In genomic region chr15:31571676-31572075, GRCh38 we compare ENCODE assay signal across 15 cellular contexts.
DNase-seq lines count a peak whose midpoint lies in the region; ATAC-seq, FAIRE-seq and TF ChIP-seq lines count a peak whose summit lies in the region.
"Had no signal": no experiment of that assay in that cellular context is flagged by ENCODE, and none has a peak within 500 bp of the region (broad histone marks: within the 10 kb centered on the region; RNA-seq: fewer than 3 reads in every experiment).

No MANE protein-coding gene starts in this region.

- DNase-seq in right atrium auricular region (ENCODE audit: low spot score): peak; percentile 2
- DNase-seq in cardiac septum (ENCODE audit: low spot score): no peak
- peak; percentile 15 for DNase-seq in NAMALWA (ENCODE audit: low spot score)
- DNase-seq in bronchial epithelial cell (ENCODE audit: low read depth): no peak
- no peak for DNase-seq in NCI-H226
- DNase-seq in stimulated activated CD4-positive, alpha-beta T cell treated with anti-CD3 and anti-CD28 coated beads, Interleukin-1b, Interleukin-23, amount 100 ng/mL, for 48 hours: no peak
- DNase-seq in activated effector memory CD4-positive, alpha-beta T cell treated with anti-CD3 and anti-CD28 coated beads, Interleukin-2, amount 50 U/mL, for 16 hours: no peak
- DNase-seq: activated CD4-positive, alpha-beta T cell treated with anti-CD3 and anti-CD28 coated beads, Interleukin-2, amount 50 U/mL, for 4 hours; activated gamma-delta T cell; Calu3; islet precursor cell; naive B cell; right lobe of liver; SW 1271 had no signal

- no peak overlapping the region for H3K27ac ChIP-seq in right atrium auricular region
- H3K27ac ChIP-seq: right lobe of liver had no signal

- ATAC-seq in HG03571 (IDR thresholded peaks at IDR 0.05; ENCODE audit: unreplicated experiment): no peak
- ATAC-seq: right lobe of liver had no signal

- H3K36me3 ChIP-seq in right atrium auricular region (peaks cover 12% of the 10 kb centered on the region), bronchial epithelial cell (ENCODE audit: control insufficient read depth, insufficient read depth, low read length) (no peaks in the 10 kb centered on the region)
- H3K36me3 ChIP-seq: right lobe of liver had no signal

- H3K4me3 ChIP-seq in right atrium auricular region: no peak overlapping the region
- no peak overlapping the region for H3K4me3 ChIP-seq in bronchial epithelial cell (ENCODE audit: low read depth, low read length)
- H3K4me3 ChIP-seq: right lobe of liver had no signal

- no peak for FAIRE-seq in bronchial epithelial cell (lab: Jason Lieb, UNC)

- intact Hi-C loops in cardiac septum (cut with DNase I): no loop called here

- H3K27me3 ChIP-seq in right atrium auricular region: no peaks in the 10 kb centered on the region
- no peaks in the 10 kb centered on the region for H3K27me3 ChIP-seq in bronchial epithelial cell (ENCODE audit: control insufficient read depth, insufficient read depth, low read length)
- H3K27me3 ChIP-seq: right lobe of liver had no signal

- no peaks in the 10 kb centered on the region for H3K4me1 ChIP-seq in right atrium auricular region
- H3K4me1 ChIP-seq: right lobe of liver had no signal

- no peak for TF ChIP-seq CTCF in right atrium auricular region (IDR thresholded peaks at IDR 0.05)
- TF ChIP-seq CTCF in bronchial epithelial cell (IDR thresholded peaks at IDR 0.05; ENCODE audit: insufficient read depth, low read length, severe bottlenecking): peak; percentile 32

- H3K9me3 ChIP-seq in right atrium auricular region: no peaks in the 10 kb centered on the region
- H3K9me3 ChIP-seq: right lobe of liver had no signal

Comparison
In these comparisons a context has a peak if more than half of its experiments do, and no peak if none do; other contexts are left out.
1. DNase-seq: peak in right atrium auricular region (single experiment) and NAMALWA (single experiment); none in cardiac septum (single experiment), bronchial epithelial cell (single experiment), NCI-H226 (single experiment), stimulated activated CD4-positive, alpha-beta T cell treated with anti-CD3 and anti-CD28 coated beads, Interleukin-1b, Interleukin-23, amount 100 ng/mL, for 48 hours (single experiment) and activated effector memory CD4-positive, alpha-beta T cell treated with anti-CD3 and anti-CD28 coated beads, Interleukin-2, amount 50 U/mL, for 16 hours (single experiment).